Comparison of ENCODE assay signal across 2 cellular contexts in the genomic region with DNA sequence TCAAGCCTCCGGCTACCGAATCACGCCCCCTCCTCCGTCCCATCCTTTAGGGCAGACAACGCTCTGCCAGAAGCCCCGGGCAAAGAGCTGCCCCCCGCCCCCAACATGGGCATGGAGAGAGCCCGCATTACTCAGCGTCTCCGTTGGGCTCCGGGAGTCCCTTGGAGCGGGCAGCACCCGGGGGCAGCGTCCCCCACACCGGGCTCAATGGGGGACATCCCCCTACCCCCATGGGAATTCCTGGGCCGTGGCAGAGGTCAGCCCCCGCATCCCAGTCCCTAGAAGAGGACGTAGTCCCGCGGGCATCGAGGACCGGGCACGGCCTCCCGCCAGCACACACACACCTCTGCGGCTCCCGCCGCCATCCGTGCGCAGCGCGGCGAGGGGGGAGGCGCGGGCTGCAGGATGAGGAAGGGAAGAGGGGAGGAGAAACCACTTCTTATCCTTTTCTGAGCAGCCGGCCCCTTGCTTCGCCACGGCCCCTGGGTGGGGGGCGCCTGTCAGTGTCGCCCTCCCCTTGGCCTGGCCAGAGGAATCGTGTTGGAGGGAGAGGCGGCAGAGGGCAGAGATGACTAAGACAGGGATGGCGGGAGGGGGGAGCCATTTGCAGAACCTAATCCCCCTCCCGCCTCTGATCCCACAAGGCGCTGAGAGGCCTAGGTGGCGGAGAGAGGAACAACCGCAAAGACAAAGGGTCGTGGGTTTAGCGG.
TF ChIP-seq lines count a peak whose summit lies in the region.

No MANE protein-coding gene starts in this region.

TF ChIP-seq in HEK293T, 16 proteins besides CTCF, POLR2A, EP300 and RAD21:
- TF ChIP-seq L3MBTL2 (conservative IDR thresholded peaks at IDR 0.05), result peak; percentile 65
- no peak for TF ChIP-seq SP1 (IDR thresholded peaks at IDR 0.05)

TF ChIP-seq in HepG2, 621 proteins besides CTCF, POLR2A, EP300 and RAD21 (continues in another document):
- TF ChIP-seq, protein P1, sequence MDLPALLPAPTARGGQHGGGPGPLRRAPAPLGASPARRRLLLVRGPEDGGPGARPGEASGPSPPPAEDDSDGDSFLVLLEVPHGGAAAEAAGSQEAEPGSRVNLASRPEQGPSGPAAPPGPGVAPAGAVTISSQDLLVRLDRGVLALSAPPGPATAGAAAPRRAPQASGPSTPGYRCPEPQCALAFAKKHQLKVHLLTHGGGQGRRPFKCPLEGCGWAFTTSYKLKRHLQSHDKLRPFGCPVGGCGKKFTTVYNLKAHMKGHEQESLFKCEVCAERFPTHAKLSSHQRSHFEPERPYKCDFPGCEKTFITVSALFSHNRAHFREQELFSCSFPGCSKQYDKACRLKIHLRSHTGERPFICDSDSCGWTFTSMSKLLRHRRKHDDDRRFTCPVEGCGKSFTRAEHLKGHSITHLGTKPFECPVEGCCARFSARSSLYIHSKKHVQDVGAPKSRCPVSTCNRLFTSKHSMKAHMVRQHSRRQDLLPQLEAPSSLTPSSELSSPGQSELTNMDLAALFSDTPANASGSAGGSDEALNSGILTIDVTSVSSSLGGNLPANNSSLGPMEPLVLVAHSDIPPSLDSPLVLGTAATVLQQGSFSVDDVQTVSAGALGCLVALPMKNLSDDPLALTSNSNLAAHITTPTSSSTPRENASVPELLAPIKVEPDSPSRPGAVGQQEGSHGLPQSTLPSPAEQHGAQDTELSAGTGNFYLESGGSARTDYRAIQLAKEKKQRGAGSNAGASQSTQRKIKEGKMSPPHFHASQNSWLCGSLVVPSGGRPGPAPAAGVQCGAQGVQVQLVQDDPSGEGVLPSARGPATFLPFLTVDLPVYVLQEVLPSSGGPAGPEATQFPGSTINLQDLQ (CRISPR knock-in tag; IDR thresholded peaks at IDR 0.05), result no peak
- no peak for TF ChIP-seq SOX13 (IDR thresholded peaks at IDR 0.05)
- TF ChIP-seq SOX13 (CRISPR knock-in tag; conservative IDR thresholded peaks at IDR 0.05 in 1 of 2, IDR thresholded peaks at IDR 0.05 in 1 of 2), result no peak
- TF ChIP-seq MTA1 (CRISPR knock-in tag; IDR thresholded peaks at IDR 0.05; ENCODE audit: borderline replicate concordance), result 0 out of 2 replicates have a peak, but pooled peaks have one; percentile 20
- TF ChIP-seq, protein P2, sequence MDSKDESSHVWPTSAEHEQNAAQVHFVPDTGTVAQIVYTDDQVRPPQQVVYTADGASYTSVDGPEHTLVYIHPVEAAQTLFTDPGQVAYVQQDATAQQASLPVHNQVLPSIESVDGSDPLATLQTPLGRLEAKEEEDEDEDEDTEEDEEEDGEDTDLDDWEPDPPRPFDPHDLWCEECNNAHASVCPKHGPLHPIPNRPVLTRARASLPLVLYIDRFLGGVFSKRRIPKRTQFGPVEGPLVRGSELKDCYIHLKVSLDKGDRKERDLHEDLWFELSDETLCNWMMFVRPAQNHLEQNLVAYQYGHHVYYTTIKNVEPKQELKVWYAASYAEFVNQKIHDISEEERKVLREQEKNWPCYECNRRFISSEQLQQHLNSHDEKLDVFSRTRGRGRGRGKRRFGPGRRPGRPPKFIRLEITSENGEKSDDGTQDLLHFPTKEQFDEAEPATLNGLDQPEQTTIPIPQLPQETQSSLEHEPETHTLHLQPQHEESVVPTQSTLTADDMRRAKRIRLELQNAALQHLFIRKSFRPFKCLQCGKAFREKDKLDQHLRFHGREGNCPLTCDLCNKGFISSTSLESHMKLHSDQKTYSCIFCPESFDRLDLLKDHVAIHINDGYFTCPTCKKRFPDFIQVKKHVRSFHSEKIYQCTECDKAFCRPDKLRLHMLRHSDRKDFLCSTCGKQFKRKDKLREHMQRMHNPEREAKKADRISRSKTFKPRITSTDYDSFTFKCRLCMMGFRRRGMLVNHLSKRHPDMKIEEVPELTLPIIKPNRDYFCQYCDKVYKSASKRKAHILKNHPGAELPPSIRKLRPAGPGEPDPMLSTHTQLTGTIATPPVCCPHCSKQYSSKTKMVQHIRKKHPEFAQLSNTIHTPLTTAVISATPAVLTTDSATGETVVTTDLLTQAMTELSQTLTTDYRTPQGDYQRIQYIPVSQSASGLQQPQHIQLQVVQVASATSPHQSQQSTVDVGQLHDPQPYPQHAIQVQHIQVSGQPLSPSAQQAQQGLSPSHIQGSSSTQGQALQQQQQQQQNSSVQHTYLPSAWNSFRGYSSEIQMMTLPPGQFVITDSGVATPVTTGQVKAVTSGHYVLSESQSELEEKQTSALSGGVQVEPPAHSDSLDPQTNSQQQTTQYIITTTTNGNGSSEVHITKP (CRISPR knock-in tag; IDR thresholded peaks at IDR 0.05; ENCODE audit: low read depth), result no peak
- peak; percentile 15; the same call in 1 of the 2 replicates for TF ChIP-seq SAP130 (CRISPR knock-in tag; IDR thresholded peaks at IDR 0.05; ENCODE audit: low read depth)
- no peak for TF ChIP-seq ZKSCAN1 (IDR thresholded peaks at IDR 0.05; ENCODE audit: low read length)
- TF ChIP-seq, protein P3, sequence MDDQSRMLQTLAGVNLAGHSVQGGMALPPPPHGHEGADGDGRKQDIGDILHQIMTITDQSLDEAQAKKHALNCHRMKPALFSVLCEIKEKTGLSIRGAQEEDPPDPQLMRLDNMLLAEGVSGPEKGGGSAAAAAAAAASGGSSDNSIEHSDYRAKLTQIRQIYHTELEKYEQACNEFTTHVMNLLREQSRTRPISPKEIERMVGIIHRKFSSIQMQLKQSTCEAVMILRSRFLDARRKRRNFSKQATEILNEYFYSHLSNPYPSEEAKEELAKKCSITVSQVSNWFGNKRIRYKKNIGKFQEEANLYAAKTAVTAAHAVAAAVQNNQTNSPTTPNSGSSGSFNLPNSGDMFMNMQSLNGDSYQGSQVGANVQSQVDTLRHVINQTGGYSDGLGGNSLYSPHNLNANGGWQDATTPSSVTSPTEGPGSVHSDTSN (CRISPR knock-in tag; IDR thresholded peaks at IDR 0.05; ENCODE audit: borderline replicate concordance), result no peak
- no peak for TF ChIP-seq ZZZ3 (CRISPR knock-in tag; IDR thresholded peaks at IDR 0.05; ENCODE audit: borderline replicate concordance)
- TF ChIP-seq CREM (IDR thresholded peaks at IDR 0.05), result no peak
- no peak for TF ChIP-seq CREM (CRISPR knock-in tag; IDR thresholded peaks at IDR 0.05)
- no peak for TF ChIP-seq ZNF891 (CRISPR knock-in tag; IDR thresholded peaks at IDR 0.05)
- no peak for TF ChIP-seq HNRNPUL1 (IDR thresholded peaks at IDR 0.05; ENCODE audit: low read depth, low read length)
- no peak for TF ChIP-seq IKZF4 (CRISPR knock-in tag; IDR thresholded peaks at IDR 0.05; ENCODE audit: borderline replicate concordance, low read depth, not compliant biosample characterization)
- TF ChIP-seq, protein P4, sequence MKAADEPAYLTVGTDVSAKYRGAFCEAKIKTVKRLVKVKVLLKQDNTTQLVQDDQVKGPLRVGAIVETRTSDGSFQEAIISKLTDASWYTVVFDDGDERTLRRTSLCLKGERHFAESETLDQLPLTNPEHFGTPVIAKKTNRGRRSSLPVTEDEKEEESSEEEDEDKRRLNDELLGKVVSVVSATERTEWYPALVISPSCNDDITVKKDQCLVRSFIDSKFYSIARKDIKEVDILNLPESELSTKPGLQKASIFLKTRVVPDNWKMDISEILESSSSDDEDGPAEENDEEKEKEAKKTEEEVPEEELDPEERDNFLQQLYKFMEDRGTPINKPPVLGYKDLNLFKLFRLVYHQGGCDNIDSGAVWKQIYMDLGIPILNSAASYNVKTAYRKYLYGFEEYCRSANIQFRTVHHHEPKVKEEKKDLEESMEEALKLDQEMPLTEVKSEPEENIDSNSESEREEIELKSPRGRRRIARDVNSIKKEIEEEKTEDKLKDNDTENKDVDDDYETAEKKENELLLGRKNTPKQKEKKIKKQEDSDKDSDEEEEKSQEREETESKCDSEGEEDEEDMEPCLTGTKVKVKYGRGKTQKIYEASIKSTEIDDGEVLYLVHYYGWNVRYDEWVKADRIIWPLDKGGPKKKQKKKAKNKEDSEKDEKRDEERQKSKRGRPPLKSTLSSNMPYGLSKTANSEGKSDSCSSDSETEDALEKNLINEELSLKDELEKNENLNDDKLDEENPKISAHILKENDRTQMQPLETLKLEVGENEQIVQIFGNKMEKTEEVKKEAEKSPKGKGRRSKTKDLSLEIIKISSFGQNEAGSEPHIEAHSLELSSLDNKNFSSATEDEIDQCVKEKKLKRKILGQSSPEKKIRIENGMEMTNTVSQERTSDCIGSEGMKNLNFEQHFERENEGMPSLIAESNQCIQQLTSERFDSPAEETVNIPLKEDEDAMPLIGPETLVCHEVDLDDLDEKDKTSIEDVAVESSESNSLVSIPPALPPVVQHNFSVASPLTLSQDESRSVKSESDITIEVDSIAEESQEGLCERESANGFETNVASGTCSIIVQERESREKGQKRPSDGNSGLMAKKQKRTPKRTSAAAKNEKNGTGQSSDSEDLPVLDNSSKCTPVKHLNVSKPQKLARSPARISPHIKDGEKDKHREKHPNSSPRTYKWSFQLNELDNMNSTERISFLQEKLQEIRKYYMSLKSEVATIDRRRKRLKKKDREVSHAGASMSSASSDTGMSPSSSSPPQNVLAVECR (CRISPR knock-in tag; IDR thresholded peaks at IDR 0.05; ENCODE audit: borderline replicate concordance), result no peak
- TF ChIP-seq CAMTA2 (CRISPR knock-in tag; IDR thresholded peaks at IDR 0.05; ENCODE audit: borderline replicate concordance), result no peak
- TF ChIP-seq AHR (CRISPR knock-in tag; IDR thresholded peaks at IDR 0.05), result no peak
- no peak for TF ChIP-seq ZNF44 (CRISPR knock-in tag; IDR thresholded peaks at IDR 0.05)
- TF ChIP-seq, protein P5, sequence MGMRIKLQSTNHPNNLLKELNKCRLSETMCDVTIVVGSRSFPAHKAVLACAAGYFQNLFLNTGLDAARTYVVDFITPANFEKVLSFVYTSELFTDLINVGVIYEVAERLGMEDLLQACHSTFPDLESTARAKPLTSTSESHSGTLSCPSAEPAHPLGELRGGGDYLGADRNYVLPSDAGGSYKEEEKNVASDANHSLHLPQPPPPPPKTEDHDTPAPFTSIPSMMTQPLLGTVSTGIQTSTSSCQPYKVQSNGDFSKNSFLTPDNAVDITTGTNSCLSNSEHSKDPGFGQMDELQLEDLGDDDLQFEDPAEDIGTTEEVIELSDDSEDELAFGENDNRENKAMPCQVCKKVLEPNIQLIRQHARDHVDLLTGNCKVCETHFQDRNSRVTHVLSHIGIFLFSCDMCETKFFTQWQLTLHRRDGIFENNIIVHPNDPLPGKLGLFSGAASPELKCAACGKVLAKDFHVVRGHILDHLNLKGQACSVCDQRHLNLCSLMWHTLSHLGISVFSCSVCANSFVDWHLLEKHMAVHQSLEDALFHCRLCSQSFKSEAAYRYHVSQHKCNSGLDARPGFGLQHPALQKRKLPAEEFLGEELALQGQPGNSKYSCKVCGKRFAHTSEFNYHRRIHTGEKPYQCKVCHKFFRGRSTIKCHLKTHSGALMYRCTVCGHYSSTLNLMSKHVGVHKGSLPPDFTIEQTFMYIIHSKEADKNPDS (CRISPR knock-in tag; IDR thresholded peaks at IDR 0.05), result no peak
- TF ChIP-seq MEF2D (CRISPR knock-in tag; IDR thresholded peaks at IDR 0.05), result no peak
- TF ChIP-seq ZNF83 (CRISPR knock-in tag; IDR thresholded peaks at IDR 0.05; ENCODE audit: borderline replicate concordance), result no peak
- no peak for TF ChIP-seq BRCA1 (CRISPR knock-in tag; IDR thresholded peaks at IDR 0.05)
- TF ChIP-seq GABPB1 (CRISPR knock-in tag; IDR thresholded peaks at IDR 0.05), result peak; percentile 40; the same call in 1 of the 2 replicates
- TF ChIP-seq, protein P6, sequence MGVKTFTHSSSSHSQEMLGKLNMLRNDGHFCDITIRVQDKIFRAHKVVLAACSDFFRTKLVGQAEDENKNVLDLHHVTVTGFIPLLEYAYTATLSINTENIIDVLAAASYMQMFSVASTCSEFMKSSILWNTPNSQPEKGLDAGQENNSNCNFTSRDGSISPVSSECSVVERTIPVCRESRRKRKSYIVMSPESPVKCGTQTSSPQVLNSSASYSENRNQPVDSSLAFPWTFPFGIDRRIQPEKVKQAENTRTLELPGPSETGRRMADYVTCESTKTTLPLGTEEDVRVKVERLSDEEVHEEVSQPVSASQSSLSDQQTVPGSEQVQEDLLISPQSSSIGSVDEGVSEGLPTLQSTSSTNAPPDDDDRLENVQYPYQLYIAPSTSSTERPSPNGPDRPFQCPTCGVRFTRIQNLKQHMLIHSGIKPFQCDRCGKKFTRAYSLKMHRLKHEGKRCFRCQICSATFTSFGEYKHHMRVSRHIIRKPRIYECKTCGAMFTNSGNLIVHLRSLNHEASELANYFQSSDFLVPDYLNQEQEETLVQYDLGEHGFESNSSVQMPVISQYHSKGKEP (CRISPR knock-in tag; IDR thresholded peaks at IDR 0.05), result no peak
- TF ChIP-seq ESRRA (CRISPR knock-in tag; IDR thresholded peaks at IDR 0.05; ENCODE audit: low read depth), result no peak
- no peak for TF ChIP-seq ZSCAN20 (CRISPR knock-in tag; IDR thresholded peaks at IDR 0.05; ENCODE audit: borderline replicate concordance)
- no peak for TF ChIP-seq MED1 (CRISPR knock-in tag; IDR thresholded peaks at IDR 0.05)
- TF ChIP-seq SETDB1 (CRISPR knock-in tag; IDR thresholded peaks at IDR 0.05; ENCODE audit: borderline replicate concordance), result no peak
- no peak for TF ChIP-seq SAFB2 (CRISPR knock-in tag; IDR thresholded peaks at IDR 0.05; ENCODE audit: borderline replicate concordance, low read depth)
- TF ChIP-seq, protein P7, sequence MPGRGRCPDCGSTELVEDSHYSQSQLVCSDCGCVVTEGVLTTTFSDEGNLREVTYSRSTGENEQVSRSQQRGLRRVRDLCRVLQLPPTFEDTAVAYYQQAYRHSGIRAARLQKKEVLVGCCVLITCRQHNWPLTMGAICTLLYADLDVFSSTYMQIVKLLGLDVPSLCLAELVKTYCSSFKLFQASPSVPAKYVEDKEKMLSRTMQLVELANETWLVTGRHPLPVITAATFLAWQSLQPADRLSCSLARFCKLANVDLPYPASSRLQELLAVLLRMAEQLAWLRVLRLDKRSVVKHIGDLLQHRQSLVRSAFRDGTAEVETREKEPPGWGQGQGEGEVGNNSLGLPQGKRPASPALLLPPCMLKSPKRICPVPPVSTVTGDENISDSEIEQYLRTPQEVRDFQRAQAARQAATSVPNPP (CRISPR knock-in tag; IDR thresholded peaks at IDR 0.05), result no peak
- TF ChIP-seq HNF4A (CRISPR knock-in tag; IDR thresholded peaks at IDR 0.05), result no peak
- no peak for TF ChIP-seq ZSCAN25 (CRISPR knock-in tag; IDR thresholded peaks at IDR 0.05)
- peak; percentile 19; the same call in 1 of the 2 replicates for TF ChIP-seq SALL1 (CRISPR knock-in tag; IDR thresholded peaks at IDR 0.05)
- no peak; the same call in 1 of the 2 replicates for TF ChIP-seq RNF2 (conservative IDR thresholded peaks at IDR 0.05; ENCODE audit: low read depth)
- TF ChIP-seq, protein P8, sequence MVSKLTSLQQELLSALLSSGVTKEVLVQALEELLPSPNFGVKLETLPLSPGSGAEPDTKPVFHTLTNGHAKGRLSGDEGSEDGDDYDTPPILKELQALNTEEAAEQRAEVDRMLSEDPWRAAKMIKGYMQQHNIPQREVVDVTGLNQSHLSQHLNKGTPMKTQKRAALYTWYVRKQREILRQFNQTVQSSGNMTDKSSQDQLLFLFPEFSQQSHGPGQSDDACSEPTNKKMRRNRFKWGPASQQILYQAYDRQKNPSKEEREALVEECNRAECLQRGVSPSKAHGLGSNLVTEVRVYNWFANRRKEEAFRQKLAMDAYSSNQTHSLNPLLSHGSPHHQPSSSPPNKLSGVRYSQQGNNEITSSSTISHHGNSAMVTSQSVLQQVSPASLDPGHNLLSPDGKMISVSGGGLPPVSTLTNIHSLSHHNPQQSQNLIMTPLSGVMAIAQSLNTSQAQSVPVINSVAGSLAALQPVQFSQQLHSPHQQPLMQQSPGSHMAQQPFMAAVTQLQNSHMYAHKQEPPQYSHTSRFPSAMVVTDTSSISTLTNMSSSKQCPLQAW (CRISPR knock-in tag; IDR thresholded peaks at IDR 0.05), result 0 out of 2 replicates have a peak, but pooled peaks have one; percentile 29
- no peak for TF ChIP-seq ZMYM4 (CRISPR knock-in tag; IDR thresholded peaks at IDR 0.05)
- 0 out of 2 replicates have a peak, but pooled peaks have one; percentile 30 for TF ChIP-seq ZFX (CRISPR knock-in tag; IDR thresholded peaks at IDR 0.05; ENCODE audit: low read depth)
